12 cellular contexts compared by ENCODE assay signal in the genomic region with DNA sequence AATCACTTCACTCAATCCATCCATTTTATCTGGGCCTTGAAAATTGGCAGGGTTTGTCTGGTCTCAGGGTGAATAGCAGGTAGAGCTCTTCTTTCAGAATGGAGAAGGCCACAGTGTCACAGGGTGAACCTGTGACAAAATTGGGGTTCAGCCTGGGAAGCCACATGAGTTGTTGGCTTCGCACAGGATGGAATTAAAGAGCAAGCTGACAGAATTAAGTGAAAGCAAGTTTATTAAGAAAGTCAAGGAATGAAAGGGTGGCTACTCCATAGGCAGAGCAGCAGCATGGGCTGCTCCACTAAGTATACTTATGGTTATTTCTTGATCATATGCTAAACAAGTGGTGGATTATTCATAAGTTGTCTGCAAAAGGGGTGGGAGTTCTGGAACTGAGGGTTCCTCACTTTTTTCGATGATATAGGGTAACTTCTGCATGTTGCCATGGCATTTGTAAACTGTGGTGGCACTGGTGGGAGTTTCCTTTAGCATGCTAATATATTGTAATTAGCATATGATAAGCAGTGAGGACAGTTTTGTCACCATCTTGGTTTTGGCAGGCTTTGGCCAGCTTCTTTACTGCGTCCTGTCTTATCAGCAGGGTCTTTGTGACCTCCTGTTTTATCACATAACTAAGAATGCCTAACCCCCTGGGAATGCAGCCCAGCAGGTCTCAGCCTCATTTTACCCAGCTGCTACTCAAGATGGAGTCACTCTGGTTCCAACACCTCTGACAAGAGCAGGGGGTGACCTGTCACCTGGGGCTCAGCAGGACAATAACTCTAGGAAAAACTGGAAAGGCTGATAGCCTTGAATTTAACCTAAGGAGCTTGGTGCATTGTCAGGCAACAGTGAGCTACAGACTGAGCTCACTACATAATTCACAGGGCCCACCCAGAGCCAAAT. TPM values are rescaled to one million over a fixed set of nuclear protein-coding genes. Genes with fewer than 3 reads are reported as not detected.
DNase-seq lines count a peak whose midpoint lies in the region; ATAC-seq and TF ChIP-seq lines count a peak whose summit lies in the region.
"Had no signal": no experiment of that assay in that cellular context is flagged by ENCODE, and none has a peak within 500 bp of the region (broad histone marks: within the 10 kb centered on the region; RNA-seq: fewer than 3 reads in every experiment).

No MANE protein-coding gene starts in this region.

- no peak for ATAC-seq in naive thymus-derived CD8-positive, alpha-beta T cell
- no peak for ATAC-seq in GM21390 (IDR thresholded peaks at IDR 0.05; ENCODE audit: unreplicated experiment)
- ATAC-seq: right lobe of liver had no signal

- POLR2A ChIA-PET in naive thymus-derived CD8-positive, alpha-beta T cell (lab: Charles Lee) = interaction anchor here (0.5 to 1.7 kb wide), 6 partner anchors 9 to 146 kb away, joined by 3 to 6 read pairs (median 4); no protein-coding TSS in a partner anchor

- no peak for DNase-seq in T-helper 2 cell treated with Interferon-gamma antibody and Interleukin-4, amounts not matched to agents 5 μg/mL and 100 μg/mL, for 36 hours (ENCODE audit: low spot score)
- DNase-seq in T-helper 2 cell (no peak), GM12865 (ENCODE audit: low read depth) (peak; percentile 31), foreskin fibroblast (no peak), amygdala (lab: John Stamatoyannopoulos, UW) (no peak)
- DNase-seq in naive thymus-derived CD8-positive, alpha-beta T cell = no peak
- DNase-seq: Kasumi-1, NCI-H2029 treated with DMSO at 0.1 percent for 48 hours, right lobe of liver, SHP77 treated with DMSO at 0.1 percent for 48 hours had no signal

- peak overlapping the region; percentile 15; the same call in 1 of the 2 replicates for H3K4me3 ChIP-seq in GM12865 (ENCODE audit: low read depth, low read length)
- H3K4me3 ChIP-seq in foreskin fibroblast (ENCODE audit: low read depth in 1 of 2, low read length in 2 of 2) = no peak overlapping the region
- H3K4me3 ChIP-seq: right lobe of liver had no signal

- H3K9me3 Mint-ChIP-seq in T-helper 2 cell treated with Interferon-gamma antibody and Interleukin-4, amounts not matched to agents 5 μg/mL and 100 μg/mL, for 36 hours = no peaks in the 10 kb centered on the region
- no peaks in the 10 kb centered on the region for H3K9me3 Mint-ChIP-seq in activated naive CD8-positive, alpha-beta T cell (ENCODE audit: low read depth)
- no peaks in the 10 kb centered on the region for H3K9me3 Mint-ChIP-seq in naive thymus-derived CD8-positive, alpha-beta T cell

- H3K27ac Mint-ChIP-seq in T-helper 2 cell treated with Interferon-gamma antibody and Interleukin-4, amounts not matched to agents 5 μg/mL and 100 μg/mL, for 36 hours = peak overlapping the region; percentile 1
- H3K27ac Mint-ChIP-seq in activated naive CD8-positive, alpha-beta T cell = peak overlapping the region; percentile 83
- H3K27ac Mint-ChIP-seq in naive thymus-derived CD8-positive, alpha-beta T cell = peak overlapping the region; percentile 61 to 98 (median 80)

- H3K4me3 Mint-ChIP-seq in T-helper 2 cell treated with Interferon-gamma antibody and Interleukin-4, amounts not matched to agents 5 μg/mL and 100 μg/mL, for 36 hours = peak overlapping the region; percentile 60
- peak overlapping the region; percentile 65 for H3K4me3 Mint-ChIP-seq in activated naive CD8-positive, alpha-beta T cell
- H3K4me3 Mint-ChIP-seq in naive thymus-derived CD8-positive, alpha-beta T cell = peak overlapping the region in 9 of 10 donors; percentile 43 to 80 (median 51)

- H3K36me3 Mint-ChIP-seq in T-helper 2 cell treated with Interferon-gamma antibody and Interleukin-4, amounts not matched to agents 5 μg/mL and 100 μg/mL, for 36 hours (ENCODE audit: low read depth) = peaks cover 56% of the 10 kb centered on the region
- H3K36me3 Mint-ChIP-seq in activated naive CD8-positive, alpha-beta T cell = peaks cover 7% of the 10 kb centered on the region
- H3K36me3 Mint-ChIP-seq in naive thymus-derived CD8-positive, alpha-beta T cell = peaks cover 0 to 36% (median 1%) of the 10 kb centered on the region in 3 donors

- no peak for TF ChIP-seq CTCF in GM12865 (IDR thresholded peaks at IDR 0.05; ENCODE audit: insufficient read depth, low read depth, low read length, missing control alignments)
- TF ChIP-seq CTCF in foreskin fibroblast (IDR thresholded peaks at IDR 0.05; ENCODE audit: low read depth, low read length) = no peak

- H3K4me1 Mint-ChIP-seq in T-helper 2 cell treated with Interferon-gamma antibody and Interleukin-4, amounts not matched to agents 5 μg/mL and 100 μg/mL, for 36 hours (ENCODE audit: low read depth) = peaks cover 65% of the 10 kb centered on the region
- peaks cover 79% of the 10 kb centered on the region for H3K4me1 Mint-ChIP-seq in activated naive CD8-positive, alpha-beta T cell (ENCODE audit: low read depth)
- peaks cover 50 to 82% (median 76%) of the 10 kb centered on the region in 4 donors for H3K4me1 Mint-ChIP-seq in naive thymus-derived CD8-positive, alpha-beta T cell

- H3K27me3 Mint-ChIP-seq in T-helper 2 cell treated with Interferon-gamma antibody and Interleukin-4, amounts not matched to agents 5 μg/mL and 100 μg/mL, for 36 hours (ENCODE audit: low read depth) = no peaks in the 10 kb centered on the region
- no peaks in the 10 kb centered on the region for H3K27me3 Mint-ChIP-seq in activated naive CD8-positive, alpha-beta T cell
- no peaks in the 10 kb centered on the region for H3K27me3 Mint-ChIP-seq in naive thymus-derived CD8-positive, alpha-beta T cell

RNA-seq across cellular contexts. Expression of a gene that starts 5.1 kb away (rescaled TPM):
- total RNA-seq in naive thymus-derived CD8-positive, alpha-beta T cell = 10 to 100 TPM; 59.7 to 66.4 TPM
- polyA plus RNA-seq in naive thymus-derived CD8-positive, alpha-beta T cell = 10 to 100 TPM; 53.9 to 72.9 (median 63.3) TPM

RNA-seq across cellular contexts. Expression of a gene that starts 31.3 kb away (rescaled TPM):
- total RNA-seq in naive thymus-derived CD8-positive, alpha-beta T cell = 10 to 100 TPM; 29.4 to 33.2 TPM
- polyA plus RNA-seq in naive thymus-derived CD8-positive, alpha-beta T cell = 10 to 100 TPM; 44.6 to 50.6 (median 50.5) TPM

Comparison
In these comparisons a context has a peak if more than half of its experiments do, and no peak if none do; other contexts are left out.
1. H3K27ac Mint-ChIP-seq: peak in every context shown above with its lines; median percentile 83 in activated naive CD8-positive, alpha-beta T cell; 80 in naive thymus-derived CD8-positive, alpha-beta T cell; 1 in T-helper 2 cell treated with Interferon-gamma antibody and Interleukin-4, amounts not matched to agents 5 μg/mL and 100 μg/mL, for 36 hours.